ENCODE assay signal across 22 cellular contexts in the genomic region with DNA sequence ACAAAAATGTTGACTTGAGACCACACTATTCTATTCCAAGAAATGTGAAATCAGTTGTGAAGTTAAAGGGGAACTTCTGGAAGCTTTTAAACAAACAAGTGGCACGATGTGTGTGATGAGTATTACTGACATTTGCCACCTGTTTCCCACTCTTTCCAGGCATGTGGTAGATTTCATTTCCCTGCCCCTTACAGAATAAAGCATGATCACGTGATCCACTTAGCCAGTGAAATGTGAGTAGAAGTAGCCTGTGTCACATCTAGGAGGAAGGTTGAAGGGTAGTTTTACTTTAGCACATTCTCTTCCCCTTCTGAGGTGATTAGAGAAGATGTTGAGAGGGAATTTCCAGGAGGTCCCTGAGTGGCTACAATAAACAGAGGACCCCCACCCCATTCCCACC. TPM values are rescaled to one million over a fixed set of nuclear protein-coding genes. Genes with fewer than 3 reads are reported as not detected.
"Had no signal": no experiment of that assay in that cellular context is flagged by ENCODE, and none has a peak within 500 bp of the region (broad histone marks: within the 10 kb centered on the region; RNA-seq: fewer than 3 reads in every experiment).

No MANE protein-coding gene starts in this region.

- H3K4me3 Mint-ChIP-seq: activated B cell treated with CpG ODN at 0.5 μM for 24 hours; activated CD8-positive, alpha-beta T cell treated with anti-CD3 and anti-CD28 coated beads for 36 hours; activated T-cell treated with anti-CD3 and anti-CD28 coated beads, Interleukin-2, amount 50 U/mL, for 72 hours; T-cell had no signal

- H3K9me3 Mint-ChIP-seq: activated T-helper 2 cell treated with anti-CD3 and anti-CD28 coated beads, Interferon-gamma antibody, Interleukin-2, Interleukin-4, amounts not matched to agents 10 μg/mL and 5 μg/mL and 100 μg/mL, durations not matched to agents 14 hours and 24 hours and 36 hours had no signal

- FAIRE-seq: TTC549 had no signal

- ATAC-seq: activated CD8-positive, alpha-beta T cell treated with anti-CD3 and anti-CD28 coated beads for 36 hours; activated T-cell treated with anti-CD3 and anti-CD28 coated beads, Interleukin-2, amount 50 U/mL, for 72 hours; T-cell had no signal

- H3K36me3 Mint-ChIP-seq: T-cell had no signal

- H3K27ac Mint-ChIP-seq: activated B cell treated with CpG ODN at 0.5 μM for 24 hours; activated CD8-positive, alpha-beta T cell treated with anti-CD3 and anti-CD28 coated beads for 36 hours; activated T-cell treated with anti-CD3 and anti-CD28 coated beads, Interleukin-2, amount 50 U/mL, for 72 hours; activated T-helper 2 cell treated with anti-CD3 and anti-CD28 coated beads, Interferon-gamma antibody, Interleukin-2, Interleukin-4, amounts not matched to agents 10 μg/mL and 5 μg/mL and 100 μg/mL, durations not matched to agents 14 hours and 24 hours and 36 hours; T-cell had no signal

- DNase-seq: activated B cell treated with CpG ODN at 0.5 μM for 24 hours; activated CD4-positive, alpha-beta T cell treated with anti-CD3 and anti-CD28 coated beads, Interleukin-2, amount 50 U/mL, for 1 hour; activated CD8-positive, alpha-beta memory T cell treated with anti-CD3 and anti-CD28 coated beads, Interleukin-2, amount 50 U/mL, for 4 hours; activated CD8-positive, alpha-beta T cell treated with anti-CD3 and anti-CD28 coated beads for 36 hours; activated gamma-delta T cell treated with Interleukin-2 at 50 U/mL for 16 hours; activated naive CD4-positive, alpha-beta T cell treated with anti-CD3 and anti-CD28 coated beads, Interleukin-2, amount 50 U/mL, for 16 hours; activated T-cell treated with anti-CD3 and anti-CD28 coated beads, Interleukin-2, amount 50 U/mL, for 72 hours; aorta; caudate nucleus; MM.1S; NCI-H1105; NCI-H1436; NCI-H1694 treated with DMSO at 0.1 percent for 48 hours; NCI-H2029 treated with DMSO at 0.1 percent for 48 hours; NCI-H510A treated with DMSO at 0.1 percent for 48 hours; NCI-H69; SIG-M5; T-cell; T-helper 2 cell; T1000 had no signal

RNA-seq across cellular contexts. Expression of a gene that starts 3.8 kb away (rescaled TPM):
- total RNA-seq: activated CD8-positive, alpha-beta T cell treated with anti-CD3 and anti-CD28 coated beads for 36 hours; activated T-helper 2 cell treated with anti-CD3 and anti-CD28 coated beads, Interferon-gamma antibody, Interleukin-2, Interleukin-4, amounts not matched to agents 10 μg/mL and 5 μg/mL and 100 μg/mL, durations not matched to agents 14 hours and 24 hours and 36 hours had no signal

RNA-seq across cellular contexts. Expression of a gene that starts 4.3 kb away (rescaled TPM):
- total RNA-seq: activated CD8-positive, alpha-beta T cell treated with anti-CD3 and anti-CD28 coated beads for 36 hours; activated T-helper 2 cell treated with anti-CD3 and anti-CD28 coated beads, Interferon-gamma antibody, Interleukin-2, Interleukin-4, amounts not matched to agents 10 μg/mL and 5 μg/mL and 100 μg/mL, durations not matched to agents 14 hours and 24 hours and 36 hours had no signal
